Comparison of ENCODE assay signal across 11 cellular contexts in genomic region chr2:10584843-10585475, GRCh38.
A peak's percentile ranks its signal among the peaks of the same experiment; 100 is the strongest.
DNase-seq lines count a peak whose midpoint lies in the region; FAIRE-seq and TF ChIP-seq lines count a peak whose summit lies in the region.
"Had no signal": no experiment of that assay in that cellular context is flagged by ENCODE, and none has a peak within 500 bp of the region (broad histone marks: within the 10 kb centered on the region; RNA-seq: fewer than 3 reads in every experiment).

No MANE protein-coding gene starts in this region.

- no peak overlapping the region for H2BK12ac ChIP-seq in mesenchymal stem cell (ENCODE audit: low read length in 2 of 2)

- H2BK120ac ChIP-seq in mesenchymal stem cell (ENCODE audit: low read depth, low read length) = no peak overlapping the region

- H3K4me3 ChIP-seq in AG09309 (ENCODE audit: control insufficient read depth, low read depth, low read length) (no peak overlapping the region), HUES6 (ENCODE audit: low read depth, low read length) (no peak overlapping the region), cardiac fibroblast (replicated peaks in 1 of 2; ENCODE audit: low read depth in 2 of 2, low read length in 2 of 2) (no peak overlapping the region), mesenchymal stem cell (ENCODE audit: insufficient read depth in 1 of 2, low read depth in 1 of 2, low read length in 2 of 2) (no peak overlapping the region)

- 89% methylated on average over 2 of the region's 4 CpGs for WGBS in mesenchymal stem cell

- no peak overlapping the region for H3K18ac ChIP-seq in mesenchymal stem cell (ENCODE audit: low read depth in 1 of 2, low read length in 2 of 2)

- H3K9ac ChIP-seq in HUES6 (ENCODE audit: low read length) (no peak overlapping the region), mesenchymal stem cell (ENCODE audit: low read length) (peak overlapping the region; percentile 87)

- H3K4me1 ChIP-seq in HUES6 (ENCODE audit: control insufficient read depth, insufficient read depth, low read length) (peaks cover 17% of the 10 kb centered on the region), mesenchymal stem cell (ENCODE audit: control insufficient read depth, insufficient read depth, low read depth, low read length) (peaks cover 16% of the 10 kb centered on the region)

- peaks cover 10% of the 10 kb centered on the region for H3K79me1 ChIP-seq in mesenchymal stem cell (replicated peaks; ENCODE audit: low read length, poor library complexity, severe bottlenecking)

- no peak overlapping the region for H2BK5ac ChIP-seq in mesenchymal stem cell (ENCODE audit: low read depth, low read length, poor library complexity, severe bottlenecking)

- H3K27me3 ChIP-seq in HUES6 (ENCODE audit: control insufficient read depth, insufficient read depth, low read length) (no peaks in the 10 kb centered on the region), mesenchymal stem cell (ENCODE audit: control insufficient read depth in 1 of 2, insufficient read depth in 1 of 2, low read length in 2 of 2) (no peaks in the 10 kb centered on the region)

- no peak overlapping the region for H4K91ac ChIP-seq in mesenchymal stem cell (ENCODE audit: low read length)

- H2AK5ac ChIP-seq in mesenchymal stem cell (ENCODE audit: low read length, severe bottlenecking) = no peak overlapping the region

- no peak overlapping the region for H3K14ac ChIP-seq in mesenchymal stem cell (ENCODE audit: low read length in 2 of 2)

- no peaks in the 10 kb centered on the region for H3K9me3 ChIP-seq in HUES6 (ENCODE audit: control insufficient read depth, insufficient read depth, low read depth, low read length)
- H3K9me3 ChIP-seq in mesenchymal stem cell (ENCODE audit: control insufficient read depth, low read length) = no peaks in the 10 kb centered on the region

- H3K27ac ChIP-seq in HUES6 (ENCODE audit: low read depth, low read length) = peak overlapping the region; percentile 62
- peak overlapping the region; percentile 90 for H3K27ac ChIP-seq in mesenchymal stem cell (ENCODE audit: low read length, poor library complexity, severe bottlenecking)

- H3K4me2 ChIP-seq in mesenchymal stem cell (ENCODE audit: low read length, poor library complexity, severe bottlenecking) = peak overlapping the region; percentile 42

- H3K36me3 ChIP-seq in HUES6 (ENCODE audit: control insufficient read depth, insufficient read depth, low read length) = peaks cover 52% of the 10 kb centered on the region
- peaks cover 3 to 59% of the 10 kb centered on the region in 2 experiments for H3K36me3 ChIP-seq in mesenchymal stem cell (ENCODE audit: control insufficient read depth in 1 of 2, insufficient read depth in 2 of 2, low read depth in 1 of 2, low read length in 2 of 2)

- peak; percentile 81 for DNase-seq in AG09309 (ENCODE audit: low read depth)
- DNase-seq in cardiac fibroblast (ENCODE audit: low read depth in 2 of 2) = peak; percentile 63 to 73
- peak; percentile 97 for DNase-seq in mesenchymal stem cell
- DNase-seq in NCI-H526 treated with DMSO at 0.1 percent for 48 hours (lab: John Stamatoyannopoulos, UW) = no peak
- DNase-seq in mesenteric fat pad (ENCODE audit: low spot score) = no peak
- DNase-seq in SKM-1 treated with dmso at 0.1 percent for 144 hours (lab: John Stamatoyannopoulos, UW; ENCODE audit: unreplicated experiment) = no peak
- no peak for DNase-seq in urothelium cell line (ENCODE audit: low spot score)
- DNase-seq: activated effector memory CD4-positive, alpha-beta T cell treated with Interleukin-2 at 50 U/mL for 16 hours; NCI-H1417; stimulated activated naive CD4-positive, alpha-beta T cell had no signal

- H4K8ac ChIP-seq in mesenchymal stem cell (ENCODE audit: low read length) = no peak overlapping the region

- TF ChIP-seq CTCF in AG09309 (IDR thresholded peaks at IDR 0.05; ENCODE audit: control insufficient read depth, insufficient read depth, low read depth, low read length, missing control alignments) = no peak
- TF ChIP-seq CTCF in cardiac fibroblast (IDR thresholded peaks at IDR 0.05; ENCODE audit: low read depth, low read length) = no peak

- no peak overlapping the region for H2AFZ ChIP-seq in mesenchymal stem cell (ENCODE audit: low read depth, low read length)

- FAIRE-seq in urothelium cell line (lab: Jason Lieb, UNC) = no peak

- no peak overlapping the region for H2BK15ac ChIP-seq in mesenchymal stem cell (ENCODE audit: low read depth, poor library complexity, severe bottlenecking)

- no peak overlapping the region for H3K23ac ChIP-seq in mesenchymal stem cell (ENCODE audit: low read length in 2 of 2)

- no peak overlapping the region for H3K4ac ChIP-seq in mesenchymal stem cell (ENCODE audit: low read depth in 1 of 2, low read length in 2 of 2)

Comparison
In these comparisons a context has a peak if more than half of its experiments do, and no peak if none do; other contexts are left out.
1. DNase-seq: peak in AG09309 (single experiment), cardiac fibroblast (2 of 2) and mesenchymal stem cell (single experiment); none in NCI-H526 treated with DMSO at 0.1 percent for 48 hours (single experiment), mesenteric fat pad (single experiment), SKM-1 treated with dmso at 0.1 percent for 144 hours (single experiment) and urothelium cell line (single experiment).